Comparison of ENCODE assay signal across 14 cellular contexts in genomic region chr1:56821462-56821797, GRCh38. TPM values are rescaled to one million over a fixed set of nuclear protein-coding genes. Genes with fewer than 3 reads are reported as not detected.
A peak's percentile ranks its signal among the peaks of the same experiment; 100 is the strongest.
DNase-seq lines count a peak whose midpoint lies in the region; ATAC-seq and TF ChIP-seq lines count a peak whose summit lies in the region.
"Had no signal": no experiment of that assay in that cellular context is flagged by ENCODE, and none has a peak within 500 bp of the region (broad histone marks: within the 10 kb centered on the region; RNA-seq: fewer than 3 reads in every experiment).

No MANE protein-coding gene starts in this region.

- H3K4me1 ChIP-seq in liver (ENCODE audit: control insufficient read depth in 4 of 4, insufficient read depth in 4 of 4, low read length in 3 of 4) = peaks cover 0 to 37% (median 16%) of the 10 kb centered on the region in 4 donors

- 0% methylated on average over 1 of the region's 1 CpG for WGBS in liver

- no peaks in the 10 kb centered on the region for H3K9me3 ChIP-seq in liver (ENCODE audit: control insufficient read depth in 4 of 4, low read length in 3 of 4)
- H3K9me3 ChIP-seq: heart left ventricle had no signal

- H3K9ac ChIP-seq in liver (ENCODE audit: low read depth in 1 of 2, low read length in 2 of 2) = peak overlapping the region in 1 of 2 donors; percentile 10

- TF ChIP-seq RAD21 in liver (IDR thresholded peaks at IDR 0.05) = no peak

- TF ChIP-seq CTCF in cardiac fibroblast (IDR thresholded peaks at IDR 0.05; ENCODE audit: low read depth, low read length) (no peak), liver (IDR thresholded peaks at IDR 0.05; ENCODE audit: low read depth, low read length, missing input control) (no peak)

- peak overlapping the region; percentile 0 to 98 for H3K27ac ChIP-seq in liver (ENCODE audit: low read depth in 1 of 2, low read length in 2 of 2)
- H3K27ac ChIP-seq: heart left ventricle had no signal

- ATAC-seq in GM18519 (IDR thresholded peaks at IDR 0.05; ENCODE audit: low FRiP score, unreplicated experiment) = no peak

- H3K36me3 ChIP-seq in liver (ENCODE audit: control insufficient read depth in 4 of 4, insufficient read depth in 3 of 4, low read depth in 1 of 4, low read length in 3 of 4) = no peaks in the 10 kb centered on the region
- H3K36me3 ChIP-seq: heart left ventricle had no signal

- H3K4me3 ChIP-seq in cardiac fibroblast (replicated peaks in 1 of 2; ENCODE audit: low read depth in 2 of 2, low read length in 2 of 2) (no peak overlapping the region), liver (ENCODE audit: low read depth in 1 of 3, low read length in 3 of 3) (no peak overlapping the region)
- H3K4me3 ChIP-seq: heart left ventricle had no signal

- no peaks in the 10 kb centered on the region for H3K27me3 ChIP-seq in liver (ENCODE audit: control insufficient read depth in 4 of 4, insufficient read depth in 4 of 4, low read length in 3 of 4)

- DNase-seq in EH (ENCODE audit: low read depth) (peak; percentile 55), NCI-H2029 (lab: John Stamatoyannopoulos, UW) (peak; percentile 95), cardiac fibroblast (ENCODE audit: low read depth in 2 of 2) (peak; percentile 39 to 40), SK-N-DZ (ENCODE audit: low spot score) (no peak), NCI-H187 (lab: John Stamatoyannopoulos, UW) (no peak), NCI-H2171 (lab: John Stamatoyannopoulos, UW) (no peak)

TF ChIP-seq in liver, 16 proteins besides CTCF, POLR2A, EP300 and RAD21:
- TF ChIP-seq RXRA (IDR thresholded peaks at IDR 0.05) = peak in 1 of 2 donors; percentile 3
- no peak for TF ChIP-seq EGR1 (IDR thresholded peaks at IDR 0.05; ENCODE audit: low read depth in 2 of 2)
- TF ChIP-seq FOXA1 (IDR thresholded peaks at IDR 0.05) = no peak
- TF ChIP-seq JUND (IDR thresholded peaks at IDR 0.05) = no peak
- TF ChIP-seq ATF3 (IDR thresholded peaks at IDR 0.05) = no peak
- TF ChIP-seq GABPA (IDR thresholded peaks at IDR 0.05 in 1 of 2, conservative IDR thresholded peaks at IDR 0.05 in 1 of 2) = no peak
- TF ChIP-seq ZBTB33 (IDR thresholded peaks at IDR 0.05) = no peak
- TF ChIP-seq NR2F2 (IDR thresholded peaks at IDR 0.05) = no peak
- TF ChIP-seq MAX (IDR thresholded peaks at IDR 0.05) = no peak
- peak; percentile 26 for TF ChIP-seq FOXA2 (IDR thresholded peaks at IDR 0.05)

RNA-seq across cellular contexts. Expression of gene FYB2, which starts 2.2 kb away (rescaled TPM):
- 10 to 100 TPM in 1 of 2 donors, 1 to 10 TPM in 1; 3.3 to 31.3 TPM for total RNA-seq in liver
- polyA plus RNA-seq in liver = 10 to 100 TPM in 1 of 2 donors, 1 to 10 TPM in 1; 4.7 to 27.6 TPM
- polyA plus RNA-seq in SK-N-DZ (2014; cell fraction: cytosol; rRNA removed) = not detected in 2 replicates
- not detected in 2 replicates for polyA plus RNA-seq in SK-N-DZ (2014; cell fraction: nucleus; rRNA removed)
- total RNA-seq: aorta, G401, neural crest cell, OCI-LY7 had no signal

RNA-seq across cellular contexts. Expression of gene C8A, which starts 33.2 kb away (rescaled TPM):
- total RNA-seq in liver = 100 to 1,000 TPM; 144 to 669 TPM
- 100 to 1,000 TPM; 188 to 363 TPM for polyA plus RNA-seq in liver
- polyA plus RNA-seq in SK-N-DZ (2014; cell fraction: cytosol; rRNA removed) = not detected in 2 replicates
- polyA plus RNA-seq in SK-N-DZ (2014; cell fraction: nucleus; rRNA removed) = not detected in 2 replicates
- total RNA-seq: aorta, G401, heart left ventricle, lower leg skin, neural crest cell, OCI-LY7 had no signal
- polyA plus RNA-seq: aorta, heart left ventricle had no signal

Comparison
In these comparisons a context has a peak if more than half of its experiments do, and no peak if none do; other contexts are left out.
1. DNase-seq: peak in EH (single experiment), NCI-H2029 (single experiment) and cardiac fibroblast (2 of 2); none in SK-N-DZ (single experiment), NCI-H187 (0 of 2) and NCI-H2171 (single experiment).